ENCODE assay signal across 23 cellular contexts in genomic region chr17:80943346-80944145, GRCh38. TPM values are rescaled to one million over a fixed set of nuclear protein-coding genes. Genes with fewer than 3 reads are reported as not detected.
DNase-seq lines count a peak whose midpoint lies in the region; ATAC-seq and TF ChIP-seq lines count a peak whose summit lies in the region.
"Had no signal": no experiment of that assay in that cellular context is flagged by ENCODE, and none has a peak within 500 bp of the region (broad histone marks: within the 10 kb centered on the region; RNA-seq: fewer than 3 reads in every experiment).

No MANE protein-coding gene starts in this region.

- H3K4me3 ChIP-seq in esophagus squamous epithelium (no peak overlapping the region), vagina (no peak overlapping the region)
- H3K4me3 ChIP-seq: lung, MG63, SJCRH30 had no signal

- POLR2A ChIA-PET in CD4-positive, alpha-beta T cell (lab: Charles Lee), result interaction anchor here (0.6 kb wide), 1 partner anchor 53 kb away, joined by 3 read pairs; no protein-coding TSS in a partner anchor
- POLR2A ChIA-PET in activated CD8-positive, alpha-beta T cell treated with anti-CD3 and anti-CD28 coated beads, Interleukin-2, amount 10 ng/mL, durations not matched to agents 7 days and 5 days (lab: Charles Lee), result no interaction called here

- ATAC-seq in Right ventricle myocardium superior (ENCODE audit: poor library complexity) (no peak), left cardiac atrium (no peak)
- no peak for ATAC-seq in CD4-positive, alpha-beta T cell (ENCODE audit: poor library complexity)
- no peak for ATAC-seq in activated CD8-positive, alpha-beta T cell treated with anti-CD3 and anti-CD28 coated beads, Interleukin-2, amount 10 ng/mL, durations not matched to agents 7 days and 5 days
- ATAC-seq: naive thymus-derived CD4-positive, alpha-beta T cell had no signal

- CTCF ChIA-PET in CD4-positive, alpha-beta T cell (lab: Charles Lee), result no interaction called here
- CTCF ChIA-PET in activated CD8-positive, alpha-beta T cell treated with anti-CD3 and anti-CD28 coated beads, Interleukin-2, amount 10 ng/mL, durations not matched to agents 7 days and 5 days (lab: Charles Lee), result no interaction called here

- no peaks in the 10 kb centered on the region for H3K9me3 Mint-ChIP-seq in CD4-positive, alpha-beta T cell
- no peaks in the 10 kb centered on the region for H3K9me3 Mint-ChIP-seq in activated CD8-positive, alpha-beta T cell treated with anti-CD3 and anti-CD28 coated beads, Interleukin-2, amount 10 ng/mL, durations not matched to agents 7 days and 5 days (ENCODE audit: insufficient read depth)
- H3K9me3 Mint-ChIP-seq: activated CD4-positive, alpha-beta T cell treated with anti-CD3 and anti-CD28 coated beads, Interleukin-2, amount 10 ng/mL, durations not matched to agents 24 days and 14 days; IgD-negative memory B cell had no signal

- WGBS in esophagus squamous epithelium, 2 donors, result 85 to 99% methylated on average over 9 to 12 of the region's 17 CpGs

- peaks cover 41% of the 10 kb centered on the region for H3K36me3 Mint-ChIP-seq in CD4-positive, alpha-beta T cell (ENCODE audit: low read depth)
- peaks cover 39% of the 10 kb centered on the region for H3K36me3 Mint-ChIP-seq in activated CD8-positive, alpha-beta T cell treated with anti-CD3 and anti-CD28 coated beads, Interleukin-2, amount 10 ng/mL, durations not matched to agents 7 days and 5 days (ENCODE audit: low read depth)

- H3K27me3 ChIP-seq in esophagus squamous epithelium (no peaks in the 10 kb centered on the region), vagina (no peaks in the 10 kb centered on the region)
- H3K27me3 ChIP-seq in CD4-positive, alpha-beta T cell (ENCODE audit: control insufficient read depth, insufficient read depth, low read length), result no peaks in the 10 kb centered on the region
- H3K27me3 ChIP-seq: MG63, SJCRH30 had no signal

- intact Hi-C loops in Right ventricle myocardium superior (cut with DNase I) (no loop called here), left cardiac atrium (cut with DNase I) (no loop called here), esophagus squamous epithelium (cut with DNase I) (no loop called here), posterior vena cava (cut with DNase I) (no loop called here), vagina (cut with DNase I) (loop anchor here (2.0 kb wide), 1 partner anchor 21 kb away; no protein-coding TSS in a partner anchor)
- intact Hi-C loops in CD4-positive, alpha-beta T cell (cut with DNase I, micrococcal nuclease), result no loop called here

- H3K9me3 ChIP-seq in esophagus squamous epithelium, result no peaks in the 10 kb centered on the region
- H3K9me3 ChIP-seq in vagina, result no peaks in the 10 kb centered on the region
- H3K9me3 ChIP-seq in CD4-positive, alpha-beta T cell (ENCODE audit: control insufficient read depth, low read length), result no peaks in the 10 kb centered on the region
- H3K9me3 ChIP-seq: MG63 had no signal

- TF ChIP-seq CTCF in esophagus squamous epithelium (IDR thresholded peaks at IDR 0.05), result no peak
- no peak for TF ChIP-seq CTCF in vagina (IDR thresholded peaks at IDR 0.05)
- TF ChIP-seq CTCF in CD4-positive, alpha-beta T cell (IDR thresholded peaks at IDR 0.05), result no peak

- DNase-seq in Right ventricle myocardium superior, result peak; percentile 25
- DNase-seq in left cardiac atrium, result no peak
- DNase-seq in esophagus squamous epithelium (lab: John Stamatoyannopoulos, UW), result no peak
- peak; percentile 71 for DNase-seq in posterior vena cava (ENCODE audit: low spot score)
- DNase-seq in vagina (ENCODE audit: extremely low spot score in 2 of 2), result no peak
- DNase-seq in CD4-positive, alpha-beta T cell, result no peak
- DNase-seq in pons (ENCODE audit: low spot score), result no peak
- DNase-seq in activated CD8-positive, alpha-beta T cell treated with anti-CD3 and anti-CD28 coated beads, Interleukin-2, amount 10 ng/mL, durations not matched to agents 7 days and 5 days, result no peak
- DNase-seq: activated CD4-positive, alpha-beta T cell treated with anti-CD3 and anti-CD28 coated beads, Interleukin-2, amount 10 ng/mL, durations not matched to agents 24 days and 14 days; activated CD8-positive, alpha-beta memory T cell treated with anti-CD3 and anti-CD28 coated beads, Interleukin-2, amount 50 U/mL, for 48 hours; activated effector memory CD4-positive, alpha-beta T cell treated with anti-CD3 and anti-CD28 coated beads, Interleukin-2, amount 50 U/mL, for 16 hours; effector CD4-positive, alpha-beta T cell; GDM1; MG63; naive thymus-derived CD4-positive, alpha-beta T cell; NCI-H1436; NCI-H2171; NCI-H69; SJCRH30 had no signal

- H3K27ac ChIP-seq in esophagus squamous epithelium (peak overlapping the region; percentile 22 to 85 (median 76)), vagina (peak overlapping the region; percentile 86)
- H3K27ac ChIP-seq in CD4-positive, alpha-beta T cell (ENCODE audit: low read depth, low read length), result no peak overlapping the region
- H3K27ac ChIP-seq: C4-2B, SJCRH30 had no signal

- H3K4me1 ChIP-seq in esophagus squamous epithelium (peaks cover 0 to 27% (median 24%) of the 10 kb centered on the region in 3 donors), vagina (peaks cover 26% of the 10 kb centered on the region)

- H3K4me3 Mint-ChIP-seq in CD4-positive, alpha-beta T cell, result no peak overlapping the region
- H3K4me3 Mint-ChIP-seq in activated CD8-positive, alpha-beta T cell treated with anti-CD3 and anti-CD28 coated beads, Interleukin-2, amount 10 ng/mL, durations not matched to agents 7 days and 5 days, result no peak overlapping the region
- H3K4me3 Mint-ChIP-seq: activated CD4-positive, alpha-beta T cell treated with anti-CD3 and anti-CD28 coated beads, Interleukin-2, amount 10 ng/mL, durations not matched to agents 24 days and 14 days; IgD-negative memory B cell; naive thymus-derived CD4-positive, alpha-beta T cell had no signal

- no peaks in the 10 kb centered on the region for H3K27me3 Mint-ChIP-seq in CD4-positive, alpha-beta T cell
- no peaks in the 10 kb centered on the region for H3K27me3 Mint-ChIP-seq in activated CD8-positive, alpha-beta T cell treated with anti-CD3 and anti-CD28 coated beads, Interleukin-2, amount 10 ng/mL, durations not matched to agents 7 days and 5 days (ENCODE audit: low read depth)
- H3K27me3 Mint-ChIP-seq: activated CD4-positive, alpha-beta T cell treated with anti-CD3 and anti-CD28 coated beads, Interleukin-2, amount 10 ng/mL, durations not matched to agents 24 days and 14 days; IgD-negative memory B cell; naive thymus-derived CD4-positive, alpha-beta T cell; progenitor cell of endocrine pancreas had no signal

- peaks cover 0 to 62% (median 0%) of the 10 kb centered on the region in 3 donors for H3K36me3 ChIP-seq in esophagus squamous epithelium
- H3K36me3 ChIP-seq in vagina, result peaks cover 0 to 30% of the 10 kb centered on the region in 2 donors

- no peak overlapping the region for H3K27ac Mint-ChIP-seq in CD4-positive, alpha-beta T cell
- no peak overlapping the region for H3K27ac Mint-ChIP-seq in activated CD8-positive, alpha-beta T cell treated with anti-CD3 and anti-CD28 coated beads, Interleukin-2, amount 10 ng/mL, durations not matched to agents 7 days and 5 days
- H3K27ac Mint-ChIP-seq: activated CD4-positive, alpha-beta T cell treated with anti-CD3 and anti-CD28 coated beads, Interleukin-2, amount 10 ng/mL, durations not matched to agents 24 days and 14 days; progenitor cell of endocrine pancreas had no signal

- no peak for TF ChIP-seq POLR2A in esophagus squamous epithelium (IDR thresholded peaks at IDR 0.05)
- no peak for TF ChIP-seq POLR2A in vagina (IDR thresholded peaks at IDR 0.05)

- peaks cover 11% of the 10 kb centered on the region for H3K4me1 Mint-ChIP-seq in CD4-positive, alpha-beta T cell (ENCODE audit: low read depth)
- H3K4me1 Mint-ChIP-seq in activated CD8-positive, alpha-beta T cell treated with anti-CD3 and anti-CD28 coated beads, Interleukin-2, amount 10 ng/mL, durations not matched to agents 7 days and 5 days (ENCODE audit: low read depth), result peaks cover 25% of the 10 kb centered on the region

RNA-seq across cellular contexts. Expression of gene CHMP6, which starts 48.1 kb away (rescaled TPM):
- total RNA-seq in Right ventricle myocardium superior, result 13.6 TPM
- 10 to 100 TPM; 17.4 to 19.1 TPM for total RNA-seq in left cardiac atrium
- 10 to 100 TPM; 16.7 to 23.8 (median 22.1) TPM for total RNA-seq in esophagus squamous epithelium
- 10 to 100 TPM; 23.7 to 25.9 TPM for total RNA-seq in posterior vena cava
- 31.7 TPM for total RNA-seq in vagina
- 10 to 100 TPM; 11.5 to 13.3 TPM for total RNA-seq in CD4-positive, alpha-beta T cell
- total RNA-seq in activated CD8-positive, alpha-beta T cell treated with anti-CD3 and anti-CD28 coated beads, Interleukin-2, amount 10 ng/mL, durations not matched to agents 7 days and 5 days, result 10 to 100 TPM; 32.4 to 35.5 TPM

Comparison
In these comparisons a context has a peak if more than half of its experiments do, and no peak if none do; other contexts are left out.
1. DNase-seq: peak in Right ventricle myocardium superior (single experiment) and posterior vena cava (single experiment); none in left cardiac atrium (single experiment), esophagus squamous epithelium (single experiment), vagina (0 of 2), CD4-positive, alpha-beta T cell (0 of 10), pons (single experiment) and activated CD8-positive, alpha-beta T cell treated with anti-CD3 and anti-CD28 coated beads, Interleukin-2, amount 10 ng/mL, durations not matched to agents 7 days and 5 days (single experiment).